6 cellular contexts compared by ENCODE assay signal in genomic region chr14:43140453-43140852, GRCh38.
"Had no signal": no experiment of that assay in that cellular context is flagged by ENCODE, and none has a peak within 500 bp of the region (broad histone marks: within the 10 kb centered on the region; RNA-seq: fewer than 3 reads in every experiment).

No MANE protein-coding gene starts in this region.

- H3K4me2 ChIP-seq: KMS-11 had no signal

- H3K9ac ChIP-seq: KMS-11 had no signal

- ATAC-seq: K562 had no signal

- H3K4me3 ChIP-seq: K562 had no signal

- FAIRE-seq: HTR-8/SVneo, K562 had no signal

- DNase-seq: IMR-90, KBM-7 had no signal

- H3K27ac ChIP-seq: HL-60, KMS-11 had no signal
